Comparison of ENCODE assay signal across 21 cellular contexts in the genomic region with DNA sequence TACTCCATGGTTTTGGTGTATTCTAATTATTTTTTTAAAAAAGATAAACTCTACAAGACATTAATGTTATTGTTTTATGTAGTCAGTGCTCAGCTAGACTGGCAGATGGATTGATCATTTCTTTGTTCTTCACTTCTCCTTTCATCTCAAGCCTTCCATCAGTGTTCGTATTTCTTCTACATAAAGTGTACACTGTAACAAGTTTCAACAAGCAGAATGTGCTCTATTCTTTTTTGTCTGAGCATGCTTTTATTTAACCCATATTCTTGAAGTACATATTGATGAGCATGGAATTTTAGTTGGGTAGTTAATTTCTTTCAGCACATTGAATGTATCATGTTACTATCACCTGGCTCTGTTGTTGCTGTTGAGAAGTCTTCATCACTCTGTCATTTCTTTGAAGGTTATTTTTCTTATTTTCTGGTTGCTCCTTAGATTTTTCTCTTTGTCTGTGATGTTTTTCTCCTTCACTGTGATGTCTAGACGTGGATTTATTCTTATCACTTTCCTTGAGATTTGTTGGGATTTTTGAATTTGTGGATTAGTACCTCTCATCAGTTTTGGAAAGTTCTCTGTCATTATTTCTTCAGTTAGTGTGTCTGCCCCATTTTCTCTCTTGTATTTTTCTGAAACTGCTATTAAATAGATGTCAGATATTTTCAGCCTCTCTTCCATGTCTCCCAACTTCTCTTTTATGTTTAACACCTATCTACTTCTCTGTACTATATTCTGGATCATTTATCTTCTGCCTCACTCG. TPM values are rescaled to one million over a fixed set of nuclear protein-coding genes. Genes with fewer than 3 reads are reported as not detected.
A peak's percentile ranks its signal among the peaks of the same experiment; 100 is the strongest.
DNase-seq lines count a peak whose midpoint lies in the region; ATAC-seq and TF ChIP-seq lines count a peak whose summit lies in the region.
"Had no signal": no experiment of that assay in that cellular context is flagged by ENCODE, and none has a peak within 500 bp of the region (broad histone marks: within the 10 kb centered on the region; RNA-seq: fewer than 3 reads in every experiment).

No MANE protein-coding gene starts in this region.

- H3K9me2 ChIP-seq in PC-9 (ENCODE audit: insufficient read depth), result no peaks in the 10 kb centered on the region

- H3K4me3 ChIP-seq in PC-9, result no peak overlapping the region
- H3K4me3 ChIP-seq: Peyer's patch had no signal

- peaks cover 3% of the 10 kb centered on the region; the same call in 1 of the 2 replicates for H3K9me3 ChIP-seq in PC-9 (ENCODE audit: insufficient read depth, low read depth)
- H3K9me3 ChIP-seq: Peyer's patch had no signal

- no peaks in the 10 kb centered on the region for H4K20me1 ChIP-seq in PC-9 (ENCODE audit: insufficient read depth)

- ATAC-seq in HG02571 (IDR thresholded peaks at IDR 0.05; ENCODE audit: unreplicated experiment), result no peak

- H3K4me2 ChIP-seq in PC-9, result no peak overlapping the region

- no peak for TF ChIP-seq CTCF in PC-9 (conservative IDR thresholded peaks at IDR 0.05)

- H2AFZ ChIP-seq in PC-9, result no peak overlapping the region

- H3K27ac ChIP-seq in PC-9 (peak overlapping the region; percentile 83), epithelial cell of prostate (peak overlapping the region; percentile 58)
- H3K27ac ChIP-seq: Peyer's patch had no signal

- H3K36me3 ChIP-seq in PC-9 (ENCODE audit: low read depth), result no peaks in the 10 kb centered on the region
- H3K36me3 ChIP-seq: Peyer's patch had no signal

- BruUV-seq in PC-9 (replicated peaks; lab: Mats Ljungman, UMichigan), result no TSS peak

- CTCF ChIA-PET in PC-9 (lab: Charles Lee), result interaction anchor here (0.7 kb wide), 1 partner anchor 20 kb away, joined by 3 read pairs; no protein-coding TSS in a partner anchor

- DNase-seq in NCI-H2171 treated with DMSO at 0.1 percent for 48 hours (lab: John Stamatoyannopoulos, UW) (peak; percentile 57), NCI-H2171 (lab: John Stamatoyannopoulos, UW) (no peak), PC-9 (no peak), epithelial cell of prostate (ENCODE audit: low read depth, low spot score) (no peak), putamen (ENCODE audit: low spot score) (no peak), kidney tubule cell (ENCODE audit: low spot score) (no peak), head of caudate nucleus (no peak)
- DNase-seq: 8988T, DMS 273 treated with DMSO at 0.1 percent for 48 hours, DND-41, H9, Kasumi-1, MM.1S, NCI-H1092 treated with DMSO at 0.1 percent for 48 hours, NCI-H1694, NCI-H2081 treated with DMSO at 0.1 percent for 48 hours, NCI-H345, NCI-H524 treated with DMSO at 0.1 percent for 48 hours, Peyer's patch, Right ventricle myocardium superior had no signal

- POLR2A ChIA-PET in PC-9 (lab: Charles Lee; ENCODE audit: unreplicated experiment), result no interaction called here

- intact Hi-C loops in PC-9 (cut with micrococcal nuclease; ENCODE audit: unreplicated experiment), result loop anchor here (1.0 kb wide), 1 partner anchor 28 kb away; no protein-coding TSS in a partner anchor
- intact Hi-C loops in head of caudate nucleus (cut with DNase I), result no loop called here

- H3K4me1 ChIP-seq in PC-9 (replicated peaks; ENCODE audit: insufficient read depth), result peaks cover 55% of the 10 kb centered on the region

- no peaks in the 10 kb centered on the region for H3K27me3 ChIP-seq in PC-9 (ENCODE audit: insufficient read depth, low read depth)
- H3K27me3 ChIP-seq: Peyer's patch had no signal

- peaks cover 33% of the 10 kb centered on the region for H3F3A ChIP-seq in PC-9 (ENCODE audit: insufficient read depth, low read depth)

- no peaks in the 10 kb centered on the region for H3K79me2 ChIP-seq in PC-9 (ENCODE audit: low read depth)

RNA-seq across cellular contexts. Expression of gene TGM2, which starts 48.5 kb away (rescaled TPM):
- 286 and 333 TPM in 2 replicates for total RNA-seq in PC-9 (2021)
